In genomic region chr13:64529874-64530485, GRCh38 we compare ENCODE assay signal across 1 cellular context.
TF ChIP-seq lines count a peak whose summit lies in the region.

No MANE protein-coding gene starts in this region.

TF ChIP-seq in H1, 55 proteins besides CTCF, POLR2A, EP300 and RAD21 (continued from another document):
- TF ChIP-seq CHD7 (IDR thresholded peaks at IDR 0.05; ENCODE audit: insufficient replicate concordance, low read length): peak; percentile 65
